24 cellular contexts compared by ENCODE assay signal in the genomic region with DNA sequence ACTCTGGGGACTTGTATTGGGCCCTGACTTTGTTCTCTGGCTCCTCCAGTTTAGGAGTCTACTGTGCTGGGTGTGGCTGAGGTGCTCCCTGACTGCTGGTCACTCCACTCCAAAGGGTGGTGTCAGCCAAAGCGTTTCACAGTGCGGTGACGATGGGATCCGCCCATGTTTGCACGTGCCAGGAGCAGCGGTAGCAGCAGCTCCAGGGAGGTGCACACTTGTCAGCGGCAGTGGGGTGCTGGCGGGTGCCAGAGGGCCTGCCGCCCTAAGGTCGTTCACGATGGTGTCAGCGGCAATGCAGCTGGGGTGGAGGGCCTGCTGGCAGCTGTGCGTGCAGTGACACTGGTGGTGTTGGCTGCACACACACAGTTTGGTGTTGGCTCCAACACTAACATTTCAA.
DNase-seq lines count a peak whose midpoint lies in the region; ATAC-seq, FAIRE-seq and TF ChIP-seq lines count a peak whose summit lies in the region.
"Had no signal": no experiment of that assay in that cellular context is flagged by ENCODE, and none has a peak within 500 bp of the region (broad histone marks: within the 10 kb centered on the region; RNA-seq: fewer than 3 reads in every experiment).

No MANE protein-coding gene starts in this region.

- no peaks in the 10 kb centered on the region for H3K9me2 ChIP-seq in GM23338 (ENCODE audit: insufficient read depth)

- intact Hi-C loops in mucosa of descending colon (cut with DNase I, micrococcal nuclease): no loop called here
- intact Hi-C loops in spleen (cut with DNase I; ENCODE audit: low total_unique reads): no loop called here

- H3K9me3 ChIP-seq in A549: no peaks in the 10 kb centered on the region
- H3K9me3 ChIP-seq in mucosa of descending colon: no peaks in the 10 kb centered on the region
- H3K9me3 ChIP-seq in spleen: peaks cover 0 to 9% (median 2%) of the 10 kb centered on the region in 8 donors
- H3K9me3 ChIP-seq: BE2C had no signal

- no peak overlapping the region for H3K4me3 ChIP-seq in A549
- H3K4me3 ChIP-seq in GM23338: no peak overlapping the region
- H3K4me3 ChIP-seq in mucosa of descending colon: no peak overlapping the region
- H3K4me3 ChIP-seq in spleen: no peak overlapping the region
- H3K4me3 ChIP-seq: GM23248 had no signal

- FAIRE-seq in A549 (lab: Jason Lieb, UNC): no peak
- FAIRE-seq: GM12891, H54 had no signal

- no peaks in the 10 kb centered on the region for H3K36me3 ChIP-seq in GM23338 (ENCODE audit: insufficient read depth)
- no peaks in the 10 kb centered on the region for H3K36me3 ChIP-seq in mucosa of descending colon (ENCODE audit: low read depth)
- no peaks in the 10 kb centered on the region for H3K36me3 ChIP-seq in spleen
- H3K36me3 ChIP-seq: BE2C had no signal

- TF ChIP-seq POLR2A in A549 (IDR thresholded peaks at IDR 0.05; ENCODE audit: low read length): 0 out of 2 replicates have a peak, but pooled peaks have one; percentile 14
- no peak for TF ChIP-seq POLR2A in spleen (IDR thresholded peaks at IDR 0.05)

- DNase-seq in A549 (ENCODE audit: low read depth in 1 of 2, low spot score in 1 of 2) (no peak), GM23338 (ENCODE audit: low spot score) (no peak), chondrocyte (ENCODE audit: low spot score) (peak; percentile 78), mucosa of descending colon (no peak), UCSD-AML1 (lab: John Stamatoyannopoulos, UW; ENCODE audit: unreplicated experiment) (no peak), spleen (no peak)
- no peak for DNase-seq in stimulated activated CD4-positive, alpha-beta T cell treated with anti-CD3 and anti-CD28 coated beads, Interleukin-2, amount 100 ng/mL, for 24 hours
- DNase-seq in activated CD4-positive, alpha-beta T cell treated with anti-CD3 and anti-CD28 coated beads, Interleukin-2, amount 50 U/mL, for 4 hours: no peak
- DNase-seq: ACHN; BE2C; C1 segment of cervical spinal cord; CD4-positive, CD25-positive, alpha-beta regulatory T cell; CD8-positive, alpha-beta memory T cell; COR-L47; DMS 273 treated with DMSO at 0.1 percent for 48 hours; DMS53; DND-41; EL; GM23248; HCEC 1CT; HFFc6; KBM-7 had no signal

- no peak overlapping the region for H3K27ac ChIP-seq in A549
- H3K27ac ChIP-seq in GM23338 (ENCODE audit: low read depth): no peak overlapping the region
- no peak overlapping the region for H3K27ac ChIP-seq in spleen
- H3K27ac ChIP-seq: GM23248 had no signal

- 0 out of 2 replicates have a peak overlapping the region, but pooled peaks have one; percentile 6 for H2AFZ ChIP-seq in GM23338
- H2AFZ ChIP-seq: GM23248 had no signal

- no peaks in the 10 kb centered on the region for H3K4me1 ChIP-seq in A549
- H3K4me1 ChIP-seq in GM23338 (ENCODE audit: insufficient read depth): no peaks in the 10 kb centered on the region
- no peaks in the 10 kb centered on the region for H3K4me1 ChIP-seq in mucosa of descending colon (ENCODE audit: low read depth)
- H3K4me1 ChIP-seq in spleen: no peaks in the 10 kb centered on the region
- H3K4me1 ChIP-seq: BE2C had no signal

- POLR2A ChIA-PET in A549 (lab: Yijun Ruan, JAX): no interaction called here

- H3F3A ChIP-seq in GM23338 (replicated peaks; ENCODE audit: low read depth): no peaks in the 10 kb centered on the region

- TF ChIP-seq RAD21 in A549 (conservative IDR thresholded peaks at IDR 0.05 in 1 of 2, IDR thresholded peaks at IDR 0.05 in 1 of 2): no peak

- H3K36me3 Mint-ChIP-seq in GM23338 (ENCODE audit: low read depth) (no peaks in the 10 kb centered on the region), chondrocyte (ENCODE audit: low read depth) (peaks cover 5% of the 10 kb centered on the region)
- H3K36me3 Mint-ChIP-seq: CD4-positive, CD25-positive, alpha-beta regulatory T cell had no signal

- H3K4me3 Mint-ChIP-seq in GM23338 (no peak overlapping the region), chondrocyte (ENCODE audit: unreplicated experiment) (no peak overlapping the region)
- H3K4me3 Mint-ChIP-seq: CD4-positive, CD25-positive, alpha-beta regulatory T cell; CD8-positive, alpha-beta memory T cell; HFFc6 had no signal

- no peak overlapping the region for H3K4me2 ChIP-seq in A549
- H3K4me2 ChIP-seq in GM23338: no peak overlapping the region

- H3K27me3 ChIP-seq in GM23338 (ENCODE audit: insufficient read depth): no peaks in the 10 kb centered on the region
- H3K27me3 ChIP-seq in spleen (replicated peaks in 1 of 7): no peaks in the 10 kb centered on the region
- H3K27me3 ChIP-seq: BE2C had no signal

- H3K79me2 ChIP-seq in GM23338 (replicated peaks; ENCODE audit: insufficient read depth): no peaks in the 10 kb centered on the region

- H3K9me3 Mint-ChIP-seq in GM23338 (no peaks in the 10 kb centered on the region), chondrocyte (ENCODE audit: low read depth) (peaks cover 14% of the 10 kb centered on the region)
- H3K9me3 Mint-ChIP-seq: HFFc6 had no signal

- CTCF ChIA-PET in A549 (lab: Yijun Ruan, JAX): no interaction called here

- TF ChIP-seq CTCF in A549 (IDR thresholded peaks at IDR 0.05) (no peak), GM23338 (conservative IDR thresholded peaks at IDR 0.05; ENCODE audit: low read depth in 2 of 2) (no peak), chondrocyte (IDR thresholded peaks at IDR 0.05) (no peak), mucosa of descending colon (IDR thresholded peaks at IDR 0.05) (no peak), spleen (IDR thresholded peaks at IDR 0.05 in 8 of 11, conservative IDR thresholded peaks at IDR 0.05 in 3 of 11) (no peak)

- no peaks in the 10 kb centered on the region for H4K20me1 ChIP-seq in GM23338 (replicated peaks; ENCODE audit: insufficient read depth)

- H3K27me3 Mint-ChIP-seq in GM23338 (ENCODE audit: insufficient read depth, low read depth, poor library complexity) (no peaks in the 10 kb centered on the region), chondrocyte (ENCODE audit: low read depth) (no peaks in the 10 kb centered on the region)

- peaks cover 12% of the 10 kb centered on the region; the same call in 2 of the 3 replicates for H3K4me1 Mint-ChIP-seq in GM23338
- no peaks in the 10 kb centered on the region for H3K4me1 Mint-ChIP-seq in chondrocyte (ENCODE audit: low read depth)
- H3K4me1 Mint-ChIP-seq: CD8-positive, alpha-beta memory T cell had no signal

- ATAC-seq in A549: no peak
- ATAC-seq in GM23338: no peak
- ATAC-seq in mucosa of descending colon: peak; percentile 34

- TF ChIP-seq EP300 in A549 (IDR thresholded peaks at IDR 0.05): no peak

- H3K27ac Mint-ChIP-seq in GM23338 (peak overlapping the region; percentile 23; the same call in 1 of the 2 replicates), chondrocyte (ENCODE audit: unreplicated experiment) (no peak overlapping the region)
- H3K27ac Mint-ChIP-seq: CD4-positive, CD25-positive, alpha-beta regulatory T cell; CD8-positive, alpha-beta memory T cell; HFFc6 had no signal

- WGBS in A549 (ENCODE audit: missing lambda C conversion rate): 86% methylated on average over 7 of the region's 13 CpGs
- WGBS in spleen, 5 donors: 93 to 97% (median 95%) methylated on average over 13 of the region's 13 CpGs

TF ChIP-seq in A549, 52 proteins besides CTCF, POLR2A, EP300 and RAD21 (continues in another document):
- TF ChIP-seq GATA3 (IDR thresholded peaks at IDR 0.05; ENCODE audit: borderline replicate concordance): no peak
- no peak for TF ChIP-seq FOXS1 (CRISPR knock-in tag; IDR thresholded peaks at IDR 0.05)
- TF ChIP-seq, protein P1, sequence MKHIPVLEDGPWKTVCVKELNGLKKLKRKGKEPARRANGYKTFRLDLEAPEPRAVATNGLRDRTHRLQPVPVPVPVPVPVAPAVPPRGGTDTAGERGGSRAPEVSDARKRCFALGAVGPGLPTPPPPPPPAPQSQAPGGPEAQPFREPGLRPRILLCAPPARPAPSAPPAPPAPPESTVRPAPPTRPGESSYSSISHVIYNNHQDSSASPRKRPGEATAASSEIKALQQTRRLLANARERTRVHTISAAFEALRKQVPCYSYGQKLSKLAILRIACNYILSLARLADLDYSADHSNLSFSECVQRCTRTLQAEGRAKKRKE (CRISPR knock-in tag; IDR thresholded peaks at IDR 0.05; ENCODE audit: low read depth): no peak
- TF ChIP-seq MAZ (IDR thresholded peaks at IDR 0.05; ENCODE audit: borderline replicate concordance, low read depth, low read length): no peak
- TF ChIP-seq, protein P2, sequence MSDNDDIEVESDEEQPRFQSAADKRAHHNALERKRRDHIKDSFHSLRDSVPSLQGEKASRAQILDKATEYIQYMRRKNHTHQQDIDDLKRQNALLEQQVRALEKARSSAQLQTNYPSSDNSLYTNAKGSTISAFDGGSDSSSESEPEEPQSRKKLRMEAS (IDR thresholded peaks at IDR 0.05): no peak
- no peak for TF ChIP-seq EHF (CRISPR knock-in tag; IDR thresholded peaks at IDR 0.05)

TF ChIP-seq in GM23338, 12 proteins besides CTCF, POLR2A, EP300 and RAD21 (continues in another document):
- TF ChIP-seq NANOG (IDR thresholded peaks at IDR 0.05; ENCODE audit: borderline replicate concordance) (no peak), CREB1 (CRISPR knock-in tag; IDR thresholded peaks at IDR 0.05; ENCODE audit: low read depth) (no peak), STAT1 (IDR thresholded peaks at IDR 0.05; ENCODE audit: unreplicated experiment) (no peak), JUNB (IDR thresholded peaks at IDR 0.05; ENCODE audit: unreplicated experiment) (no peak), ZNF331 (CRISPR knock-in tag; IDR thresholded peaks at IDR 0.05; ENCODE audit: low read depth) (no peak)
